ENCODE assay signal across 19 cellular contexts in genomic region chr15:72464251-72464650, GRCh38. TPM values are rescaled to one million over a fixed set of nuclear protein-coding genes. Genes with fewer than 3 reads are reported as not detected.
DNase-seq lines count a peak whose midpoint lies in the region; ATAC-seq and TF ChIP-seq lines count a peak whose summit lies in the region.
"Had no signal": no experiment of that assay in that cellular context is flagged by ENCODE, and none has a peak within 500 bp of the region (broad histone marks: within the 10 kb centered on the region; RNA-seq: fewer than 3 reads in every experiment).

No MANE protein-coding gene starts in this region.

- no peak overlapping the region for H3K4me2 ChIP-seq in trophoblast cell (ENCODE audit: low read length)

- no peak overlapping the region for H2BK12ac ChIP-seq in trophoblast cell (ENCODE audit: low read length)

- no peak overlapping the region for H2AFZ ChIP-seq in trophoblast cell (ENCODE audit: insufficient read depth, low read length, poor library complexity)

- no peak overlapping the region for H4K91ac ChIP-seq in trophoblast cell (ENCODE audit: low read depth, low read length)

- no peak overlapping the region for H2BK120ac ChIP-seq in trophoblast cell (ENCODE audit: insufficient read depth, low read length, poor library complexity)

- no peak overlapping the region for H3K9ac ChIP-seq in trophoblast cell (ENCODE audit: low read length)

- no peaks in the 10 kb centered on the region for H3K79me2 ChIP-seq in trophoblast cell (ENCODE audit: control insufficient read depth, insufficient read depth, low read length, poor library complexity)

- H3K4me3 ChIP-seq in HL-60 (replicated peaks; ENCODE audit: insufficient read depth, low read length) (peak overlapping the region; percentile 25), trophoblast cell (ENCODE audit: low read depth, low read length) (no peak overlapping the region)
- H3K4me3 ChIP-seq: SJCRH30 had no signal

- no peak overlapping the region for H3K4ac ChIP-seq in trophoblast cell (ENCODE audit: low read depth, low read length)

- no peak overlapping the region for H2AK5ac ChIP-seq in trophoblast cell (ENCODE audit: low read length)

- no peak overlapping the region for H2BK5ac ChIP-seq in trophoblast cell (ENCODE audit: low read depth, low read length, poor library complexity)

- ATAC-seq in GM19455 (IDR thresholded peaks at IDR 0.05; ENCODE audit: unreplicated experiment): no peak
- ATAC-seq: T-cell had no signal

- no peak for DNase-seq in HL-60 (ENCODE audit: low read depth in 1 of 2, low spot score in 1 of 2)
- DNase-seq in MV-4-11 (lab: John Stamatoyannopoulos, UW): peak; percentile 62
- peak; percentile 52 for DNase-seq in RPMI8226
- DNase-seq in NCI-H524 (lab: John Stamatoyannopoulos, UW): no peak
- no peak for DNase-seq in islet precursor cell
- no peak for DNase-seq in trophoblast cell
- DNase-seq: Calu3; CD8-positive, alpha-beta memory T cell; DMS153; IMR-90; Karpas-422; NCI-H1092 treated with DMSO at 0.1 percent for 48 hours; NCI-H2029 treated with DMSO at 0.1 percent for 48 hours; NCI-H226; NCI-H510A treated with DMSO at 0.1 percent for 48 hours; NCI-H774; SJCRH30; T-cell had no signal

- H4K8ac ChIP-seq in trophoblast cell (ENCODE audit: low read depth, low read length): no peak overlapping the region

- H3K27me3 ChIP-seq in HL-60 (ENCODE audit: insufficient read depth, poor library complexity, severe bottlenecking): no peaks in the 10 kb centered on the region
- H3K27me3 ChIP-seq in trophoblast cell (ENCODE audit: insufficient read depth, low read length): no peaks in the 10 kb centered on the region
- H3K27me3 ChIP-seq: SJCRH30 had no signal

- no peaks in the 10 kb centered on the region for H3K36me3 ChIP-seq in trophoblast cell (ENCODE audit: control insufficient read depth in 1 of 2, insufficient read depth in 2 of 2, low read length in 2 of 2)
- H3K36me3 ChIP-seq: SJCRH30 had no signal

- no peak overlapping the region for H3K14ac ChIP-seq in trophoblast cell (ENCODE audit: low read length)

- no peaks in the 10 kb centered on the region for H3K79me1 ChIP-seq in trophoblast cell (ENCODE audit: low read length)

- no peak overlapping the region for H3K23ac ChIP-seq in trophoblast cell (ENCODE audit: low read length)

- no CpG with 5 or more reads among the region's 7 CpGs for WGBS in trophoblast cell (ENCODE audit: extremely low coverage, insufficient coverage, insufficient read length)

- no peak overlapping the region for H4K12ac ChIP-seq in trophoblast cell (ENCODE audit: low read depth, low read length)

- no peaks in the 10 kb centered on the region for H3K9me3 ChIP-seq in trophoblast cell (ENCODE audit: insufficient read depth, low read depth, low read length)
- H3K9me3 ChIP-seq: SJCRH30 had no signal

- H3K4me1 ChIP-seq in trophoblast cell (ENCODE audit: control insufficient read depth in 1 of 2, insufficient read depth in 2 of 2, low read length in 2 of 2): no peaks in the 10 kb centered on the region
- H3K4me1 ChIP-seq: SJCRH30 had no signal

- H3K27ac ChIP-seq in HL-60 (replicated peaks): no peak overlapping the region
- H3K27ac ChIP-seq in trophoblast cell (ENCODE audit: low read depth, low read length): no peak overlapping the region
- H3K27ac ChIP-seq: SJCRH30 had no signal

- H3K18ac ChIP-seq in trophoblast cell (ENCODE audit: low read length): no peak overlapping the region

- no peak for TF ChIP-seq CTCF in HL-60 (IDR thresholded peaks at IDR 0.05; ENCODE audit: insufficient read depth, low read length)

RNA-seq across cellular contexts. Expression of gene ARIH1, which starts 9.9 kb away (rescaled TPM):
- polyA plus RNA-seq in trophoblast cell (2013): 204 and 206 TPM in 2 replicates

Comparison
In these comparisons a context has a peak if more than half of its experiments do, and no peak if none do; other contexts are left out.
1. DNase-seq: peak in MV-4-11 (single experiment) and RPMI8226 (single experiment); none in HL-60 (0 of 2), NCI-H524 (0 of 2), islet precursor cell (single experiment) and trophoblast cell (0 of 2).